ENCODE assay signal across 1 cellular context in genomic region chr22:24420072-24420976, GRCh38.
TF ChIP-seq lines count a peak whose summit lies in the region.

No MANE protein-coding gene starts in this region.

TF ChIP-seq in WTC11, 78 proteins besides CTCF, POLR2A, EP300 and RAD21 (continued from another document):
- no peak for TF ChIP-seq ARID4B (CRISPR knock-in tag; IDR thresholded peaks at IDR 0.05; ENCODE audit: borderline replicate concordance)
- no peak for TF ChIP-seq AFF4 (CRISPR knock-in tag; IDR thresholded peaks at IDR 0.05; ENCODE audit: borderline replicate concordance)
